Comparison of ENCODE assay signal across 1 cellular context in the genomic region with DNA sequence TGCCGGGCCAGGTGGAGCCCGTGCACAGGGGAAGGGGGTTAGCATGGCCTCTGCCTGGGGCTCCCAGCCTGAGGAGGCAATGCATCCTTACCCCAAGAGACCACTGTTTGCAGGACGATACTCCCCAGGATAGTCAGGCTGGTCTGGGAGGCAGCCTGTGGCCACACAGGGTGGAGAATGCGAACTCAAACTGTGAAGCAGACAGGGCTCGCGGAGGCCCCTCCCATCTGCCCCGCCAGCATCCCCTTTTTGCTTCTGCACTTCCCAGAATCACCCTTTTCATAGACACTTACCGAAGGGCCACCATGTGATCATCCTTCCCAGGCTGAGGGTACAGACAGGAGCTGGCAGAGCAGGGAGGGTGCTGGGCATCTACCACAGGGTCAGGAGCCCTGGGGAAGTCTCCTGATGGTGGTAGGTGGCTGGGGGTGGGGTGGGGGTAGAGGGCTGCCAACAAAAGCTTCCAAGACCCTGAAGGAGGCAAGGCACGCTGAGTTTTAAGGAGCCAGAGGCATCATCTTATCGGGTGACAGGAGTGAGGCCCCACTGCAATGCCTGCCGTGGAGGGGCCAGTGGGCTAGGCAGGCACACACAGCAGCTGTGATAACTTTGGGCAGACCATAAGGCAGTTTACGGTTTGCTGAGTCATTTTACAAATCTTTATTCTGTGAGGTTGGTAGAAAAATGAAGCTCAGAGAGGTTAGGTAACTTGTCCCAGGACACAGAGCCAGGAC.
A peak's percentile ranks its signal among the peaks of the same experiment; 100 is the strongest.
TF ChIP-seq lines count a peak whose summit lies in the region.

No MANE protein-coding gene starts in this region.

TF ChIP-seq in IMR-90, 13 proteins besides CTCF, POLR2A, EP300 and RAD21:
- TF ChIP-seq NFE2L2 (IDR thresholded peaks at IDR 0.05; ENCODE audit: low read depth, low read length) (peak; percentile 66; the same call in 1 of the 2 replicates), RFX5 (IDR thresholded peaks at IDR 0.05; ENCODE audit: low read depth, low read length) (no peak)
